23 cellular contexts compared by ENCODE assay signal in genomic region chr5:31781772-31782171, GRCh38.
DNase-seq lines count a peak whose midpoint lies in the region; ATAC-seq lines count a peak whose summit lies in the region.
"Had no signal": no experiment of that assay in that cellular context is flagged by ENCODE, and none has a peak within 500 bp of the region (broad histone marks: within the 10 kb centered on the region; RNA-seq: fewer than 3 reads in every experiment).

No MANE protein-coding gene starts in this region.

- H3K4me3 Mint-ChIP-seq in activated CD4-positive, alpha-beta T cell treated with anti-CD3 and anti-CD28 coated beads for 36 hours, result no peak overlapping the region
- H3K4me3 Mint-ChIP-seq: activated naive CD4-positive, alpha-beta T cell treated with anti-CD3 and anti-CD28 coated beads, Interleukin-2, amount 50 U/mL, for 24 hours; activated T-cell treated with anti-CD3 and anti-CD28 coated beads, Interleukin-2, amount 50 U/mL, for 72 hours; stimulated activated naive CD8-positive, alpha-beta T cell treated with anti-CD3 and anti-CD28 coated beads, Interleukin-15, Interleukin-2, amounts not matched to agents 100 ng/mL and 50 ng/mL, for 24 hours had no signal

- H3K4me1 Mint-ChIP-seq in activated CD4-positive, alpha-beta T cell treated with anti-CD3 and anti-CD28 coated beads for 36 hours, result peaks cover 9% of the 10 kb centered on the region
- H3K4me1 Mint-ChIP-seq: activated naive CD4-positive, alpha-beta T cell treated with anti-CD3 and anti-CD28 coated beads, Interleukin-2, amount 50 U/mL, for 24 hours had no signal

- intact Hi-C loops in activated CD4-positive, alpha-beta T cell treated with anti-CD3 and anti-CD28 coated beads for 36 hours (cut with DNase I, micrococcal nuclease), result no loop called here

- POLR2A ChIA-PET in activated CD4-positive, alpha-beta T cell treated with anti-CD3 and anti-CD28 coated beads for 36 hours (lab: Charles Lee), result interaction anchor here (0.5 kb wide), 1 partner anchor 305 kb away, joined by 3 read pairs; no protein-coding TSS in a partner anchor

- peak; percentile 12 for ATAC-seq in activated CD4-positive, alpha-beta T cell treated with anti-CD3 and anti-CD28 coated beads for 36 hours
- peak; percentile 47 for ATAC-seq in HG02973 (IDR thresholded peaks at IDR 0.05; ENCODE audit: unreplicated experiment)
- no peak for ATAC-seq in GM18511 (IDR thresholded peaks at IDR 0.05; ENCODE audit: unreplicated experiment)
- ATAC-seq: activated CD4-positive, CD25-positive, alpha-beta regulatory T cell treated with anti-CD3 and anti-CD28 coated beads, Interleukin-2, amount 50 U/mL, for 24 hours; activated T-cell treated with anti-CD3 and anti-CD28 coated beads, Interleukin-2, amount 50 U/mL, for 72 hours had no signal

- H3K27me3 Mint-ChIP-seq in activated CD4-positive, alpha-beta T cell treated with anti-CD3 and anti-CD28 coated beads for 36 hours, result no peaks in the 10 kb centered on the region
- H3K27me3 Mint-ChIP-seq: activated naive CD4-positive, alpha-beta T cell treated with anti-CD3 and anti-CD28 coated beads, Interleukin-2, amount 50 U/mL, for 24 hours; progenitor cell of endocrine pancreas; stimulated activated naive CD8-positive, alpha-beta T cell treated with anti-CD3 and anti-CD28 coated beads, Interleukin-15, Interleukin-2, amounts not matched to agents 100 ng/mL and 50 ng/mL, for 24 hours had no signal

- CTCF ChIA-PET in activated CD4-positive, alpha-beta T cell treated with anti-CD3 and anti-CD28 coated beads for 36 hours (lab: Charles Lee), result interaction anchor here (0.6 kb wide), 1 partner anchor 182 kb away, joined by 3 read pairs; no protein-coding TSS in a partner anchor

- no peaks in the 10 kb centered on the region for H3K9me3 Mint-ChIP-seq in activated CD4-positive, alpha-beta T cell treated with anti-CD3 and anti-CD28 coated beads for 36 hours (ENCODE audit: low read depth)
- H3K9me3 Mint-ChIP-seq: activated naive CD4-positive, alpha-beta T cell treated with anti-CD3 and anti-CD28 coated beads, Interleukin-2, amount 50 U/mL, for 24 hours; activated T-cell treated with anti-CD3 and anti-CD28 coated beads, Interleukin-2, amount 50 U/mL, for 72 hours; stimulated activated naive CD8-positive, alpha-beta T cell treated with anti-CD3 and anti-CD28 coated beads, Interleukin-15, Interleukin-2, amounts not matched to agents 100 ng/mL and 50 ng/mL, for 24 hours had no signal

- H3K36me3 Mint-ChIP-seq in activated CD4-positive, alpha-beta T cell treated with anti-CD3 and anti-CD28 coated beads for 36 hours (ENCODE audit: low read depth), result no peaks in the 10 kb centered on the region
- H3K36me3 Mint-ChIP-seq: activated naive CD4-positive, alpha-beta T cell treated with anti-CD3 and anti-CD28 coated beads, Interleukin-2, amount 50 U/mL, for 24 hours had no signal

- peak; percentile 18 for DNase-seq in activated CD4-positive, alpha-beta T cell treated with anti-CD3 and anti-CD28 coated beads for 36 hours
- DNase-seq in activated CD4-positive, alpha-beta T cell treated with anti-CD3 and anti-CD28 coated beads, Interleukin-2, amount 50 U/mL, for 48 hours, result no peak
- DNase-seq in SW480 (ENCODE audit: low spot score) (peak; percentile 11), iris pigment epithelial cell (ENCODE audit: low read depth) (peak; percentile 26)
- no peak for DNase-seq in stimulated activated naive CD4-positive, alpha-beta T cell treated with Interleukin-2 at 50 U/mL for 16 hours (lab: John Stamatoyannopoulos, UW)
- DNase-seq in stimulated activated CD4-positive, alpha-beta T cell treated with anti-CD3 and anti-CD28 coated beads, Interleukin-2, amount 100 ng/mL, for 24 hours, result no peak
- DNase-seq: activated T-cell treated with anti-CD3 and anti-CD28 coated beads, Interleukin-2, amount 50 U/mL, for 72 hours; aorta; DMS79 treated with DMSO at 0.1 percent for 48 hours; foreskin melanocyte; GM23248; IMR-90; islet precursor cell; NCI-H1436 treated with DMSO at 0.1 percent for 48 hours; NCI-H524 treated with DMSO at 0.1 percent for 48 hours; SW 1271; tibial artery had no signal

- no peak overlapping the region for H3K27ac Mint-ChIP-seq in activated CD4-positive, alpha-beta T cell treated with anti-CD3 and anti-CD28 coated beads for 36 hours
- H3K27ac Mint-ChIP-seq: activated naive CD4-positive, alpha-beta T cell treated with anti-CD3 and anti-CD28 coated beads, Interleukin-2, amount 50 U/mL, for 24 hours; activated T-cell treated with anti-CD3 and anti-CD28 coated beads, Interleukin-2, amount 50 U/mL, for 72 hours; progenitor cell of endocrine pancreas; stimulated activated naive CD8-positive, alpha-beta T cell treated with anti-CD3 and anti-CD28 coated beads, Interleukin-15, Interleukin-2, amounts not matched to agents 100 ng/mL and 50 ng/mL, for 24 hours had no signal

Comparison
In these comparisons a context has a peak if more than half of its experiments do, and no peak if none do; other contexts are left out.
1. DNase-seq: peak in activated CD4-positive, alpha-beta T cell treated with anti-CD3 and anti-CD28 coated beads for 36 hours (single experiment), SW480 (single experiment) and iris pigment epithelial cell (single experiment); none in activated CD4-positive, alpha-beta T cell treated with anti-CD3 and anti-CD28 coated beads, Interleukin-2, amount 50 U/mL, for 48 hours (0 of 2), stimulated activated naive CD4-positive, alpha-beta T cell treated with Interleukin-2 at 50 U/mL for 16 hours (single experiment) and stimulated activated CD4-positive, alpha-beta T cell treated with anti-CD3 and anti-CD28 coated beads, Interleukin-2, amount 100 ng/mL, for 24 hours (0 of 2).